ENCODE assay signal across 9 cellular contexts in the genomic region with DNA sequence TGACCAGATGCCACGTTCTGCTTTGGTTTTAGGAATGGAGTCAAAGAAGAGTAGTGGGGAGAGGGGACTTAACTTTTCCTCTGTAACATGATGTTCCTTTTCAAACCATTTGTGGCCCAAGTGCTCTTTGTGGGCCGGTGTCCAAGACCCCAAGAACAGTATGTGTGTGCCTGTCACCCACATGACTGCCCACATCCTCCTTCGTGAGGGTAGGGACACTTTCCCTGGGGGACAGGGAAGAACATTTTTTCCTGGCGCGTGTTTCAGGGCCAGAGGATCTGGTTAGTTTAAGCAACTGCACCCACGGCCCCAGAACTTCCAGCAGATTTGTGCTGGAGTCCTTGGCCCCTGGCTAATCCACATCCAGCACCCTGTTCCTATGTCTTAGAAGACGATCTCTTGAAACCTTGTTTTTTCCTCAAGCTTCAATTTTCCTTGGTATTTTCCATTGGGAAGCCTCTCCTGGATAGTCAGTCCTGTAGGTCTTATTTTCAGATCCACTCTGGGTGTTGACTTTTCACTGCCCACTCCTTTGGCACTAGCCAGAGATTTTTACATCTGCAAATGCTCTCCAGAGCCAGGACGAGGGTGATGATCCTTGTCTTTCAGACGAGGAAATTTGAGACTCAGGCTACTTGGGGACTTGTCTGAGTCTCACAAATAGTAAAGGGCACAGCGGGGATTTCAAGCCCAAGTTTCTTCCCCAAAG. TPM values are rescaled to one million over a fixed set of nuclear protein-coding genes. Genes with fewer than 3 reads are reported as not detected.
DNase-seq lines count a peak whose midpoint lies in the region; ATAC-seq and TF ChIP-seq lines count a peak whose summit lies in the region.
"Had no signal": no experiment of that assay in that cellular context is flagged by ENCODE, and none has a peak within 500 bp of the region (broad histone marks: within the 10 kb centered on the region; RNA-seq: fewer than 3 reads in every experiment).

No MANE protein-coding gene starts in this region.

- intact Hi-C loops in left ventricle myocardium superior (cut with micrococcal nuclease): no loop called here

- DNase-seq in GM10266 (ENCODE audit: extremely low spot score) (peak; percentile 3), left ventricle myocardium superior (no peak), NCI-H82 (lab: John Stamatoyannopoulos, UW) (no peak), NCI-H524 (lab: John Stamatoyannopoulos, UW) (no peak)
- no peak for DNase-seq in activated CD8-positive, alpha-beta T cell treated with anti-CD3 and anti-CD28 coated beads, Interleukin-2, amount 10 ng/mL, durations not matched to agents 7 days and 5 days
- DNase-seq in activated CD8-positive, alpha-beta memory T cell treated with anti-CD3 and anti-CD28 coated beads, Interleukin-2, amount 50 U/mL, for 4 hours: no peak
- DNase-seq: NCI-H1694 treated with DMSO at 0.1 percent for 48 hours had no signal

- POLR2A ChIA-PET in activated CD8-positive, alpha-beta T cell treated with anti-CD3 and anti-CD28 coated beads, Interleukin-2, amount 10 ng/mL, durations not matched to agents 7 days and 5 days (lab: Charles Lee): interaction anchor here (0.6 to 4.3 kb wide), 5 partner anchors 8 to 426 kb away, joined by 3 to 26 read pairs (median 4); a partner anchor contains a TSS

- peaks cover 99% of the 10 kb centered on the region for H3K4me1 Mint-ChIP-seq in activated CD8-positive, alpha-beta T cell treated with anti-CD3 and anti-CD28 coated beads, Interleukin-2, amount 10 ng/mL, durations not matched to agents 7 days and 5 days (ENCODE audit: low read depth)

- no peak for ATAC-seq in activated CD8-positive, alpha-beta T cell treated with anti-CD3 and anti-CD28 coated beads, Interleukin-2, amount 10 ng/mL, durations not matched to agents 7 days and 5 days
- ATAC-seq in left ventricle myocardium superior: peak; percentile 40
- no peak for ATAC-seq in GM18867 (IDR thresholded peaks at IDR 0.05; ENCODE audit: unreplicated experiment)

- H3K27me3 Mint-ChIP-seq in activated CD8-positive, alpha-beta T cell treated with anti-CD3 and anti-CD28 coated beads, Interleukin-2, amount 10 ng/mL, durations not matched to agents 7 days and 5 days (ENCODE audit: low read depth): no peaks in the 10 kb centered on the region

- H3K4me3 ChIP-seq in skin epidermis: no peak overlapping the region

- no peak overlapping the region for H3K4me3 Mint-ChIP-seq in activated CD8-positive, alpha-beta T cell treated with anti-CD3 and anti-CD28 coated beads, Interleukin-2, amount 10 ng/mL, durations not matched to agents 7 days and 5 days

- CTCF ChIA-PET in activated CD8-positive, alpha-beta T cell treated with anti-CD3 and anti-CD28 coated beads, Interleukin-2, amount 10 ng/mL, durations not matched to agents 7 days and 5 days (lab: Charles Lee): interaction anchor here (1.0 to 3.5 kb wide), 5 partner anchors 9 to 36 kb away, joined by 3 to 28 read pairs (median 4); a partner anchor contains a TSS

- H3K27ac Mint-ChIP-seq in activated CD8-positive, alpha-beta T cell treated with anti-CD3 and anti-CD28 coated beads, Interleukin-2, amount 10 ng/mL, durations not matched to agents 7 days and 5 days: peak overlapping the region; percentile 71

- peaks cover 96% of the 10 kb centered on the region for H3K36me3 Mint-ChIP-seq in activated CD8-positive, alpha-beta T cell treated with anti-CD3 and anti-CD28 coated beads, Interleukin-2, amount 10 ng/mL, durations not matched to agents 7 days and 5 days (ENCODE audit: low read depth)

- no peaks in the 10 kb centered on the region for H3K9me3 Mint-ChIP-seq in activated CD8-positive, alpha-beta T cell treated with anti-CD3 and anti-CD28 coated beads, Interleukin-2, amount 10 ng/mL, durations not matched to agents 7 days and 5 days (ENCODE audit: insufficient read depth)

- no peak for TF ChIP-seq CTCF in GM10266 (IDR thresholded peaks at IDR 0.05; ENCODE audit: control insufficient read depth, insufficient read depth, low read depth, missing control alignments)

- H3K27ac ChIP-seq in skin epidermis: peak overlapping the region in 20 of 21 experiments; percentile 2 to 93 (median 80)

RNA-seq across cellular contexts. Expression of a gene that starts 10.8 kb away (rescaled TPM):
- 10 to 100 TPM; 33.5 to 36.1 TPM for total RNA-seq in activated CD8-positive, alpha-beta T cell treated with anti-CD3 and anti-CD28 coated beads, Interleukin-2, amount 10 ng/mL, durations not matched to agents 7 days and 5 days
- total RNA-seq in left ventricle myocardium superior: 15.9 TPM

RNA-seq across cellular contexts. Expression of a gene that starts 35.0 kb away (rescaled TPM):
- 100 to 1,000 TPM; 332 to 340 TPM for total RNA-seq in activated CD8-positive, alpha-beta T cell treated with anti-CD3 and anti-CD28 coated beads, Interleukin-2, amount 10 ng/mL, durations not matched to agents 7 days and 5 days
- 128 TPM for total RNA-seq in left ventricle myocardium superior

RNA-seq across cellular contexts. Expression of a gene that starts 54.5 kb away (rescaled TPM):
- 100 to 1,000 TPM; 210 to 231 TPM for total RNA-seq in activated CD8-positive, alpha-beta T cell treated with anti-CD3 and anti-CD28 coated beads, Interleukin-2, amount 10 ng/mL, durations not matched to agents 7 days and 5 days
- total RNA-seq in left ventricle myocardium superior: 13.2 TPM

Comparison
In these comparisons a context has a peak if more than half of its experiments do, and no peak if none do; other contexts are left out.
1. RNA of a gene that starts 54.5 kb away (total RNA-seq): 210 to 231 TPM in activated CD8-positive, alpha-beta T cell treated with anti-CD3 and anti-CD28 coated beads, Interleukin-2, amount 10 ng/mL, durations not matched to agents 7 days and 5 days; 13.2 TPM in left ventricle myocardium superior (single experiment); every median in the first group is over 10 times any median in the second.